In the genomic region with DNA sequence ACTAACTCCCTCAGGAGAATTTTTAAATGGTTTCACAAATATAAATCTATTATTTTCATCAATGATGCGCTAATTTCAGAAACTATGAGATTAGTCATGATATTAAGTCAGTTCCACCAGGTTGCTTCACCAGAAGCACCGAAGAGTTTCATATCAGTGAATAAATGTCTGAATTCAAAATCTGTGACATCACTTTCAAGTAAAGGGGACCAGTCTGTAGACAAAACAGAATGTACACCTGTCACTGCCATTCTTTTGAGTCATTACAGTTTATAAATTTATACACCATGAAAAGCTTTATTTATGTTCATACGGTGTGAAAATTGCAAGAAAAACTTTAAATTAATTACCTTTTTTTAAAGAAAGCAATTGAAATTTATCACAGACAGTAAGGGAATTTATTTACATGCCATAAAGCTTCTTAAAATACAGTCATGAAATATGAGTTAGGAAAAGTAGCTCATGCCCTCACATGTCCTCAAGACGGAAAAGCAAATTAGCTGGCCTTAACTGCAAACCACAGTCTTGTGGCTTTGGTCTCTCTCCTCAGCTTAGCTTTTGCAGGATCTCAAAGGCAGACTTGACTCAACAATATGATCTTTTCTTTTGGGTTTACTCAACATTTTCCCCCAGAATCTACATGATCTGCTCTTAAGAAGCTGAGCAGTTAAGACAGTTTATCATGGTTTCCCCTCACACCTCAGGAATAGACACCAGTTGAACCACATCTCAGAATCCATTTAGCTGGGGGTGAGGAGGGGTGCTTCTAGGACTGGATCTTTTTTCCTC, we compare ENCODE assay signal across 8 cellular contexts.
DNase-seq lines count a peak whose midpoint lies in the region; ATAC-seq and TF ChIP-seq lines count a peak whose summit lies in the region.

No MANE protein-coding gene starts in this region.

- peaks cover 3% of the 10 kb centered on the region for H3K4me1 Mint-ChIP-seq in activated CD4-positive, alpha-beta T cell treated with anti-CD3 and anti-CD28 coated beads, Interleukin-2, amount 10 ng/mL, durations not matched to agents 7 days and 5 days

- DNase-seq in AG20443 (ENCODE audit: low spot score) (peak; percentile 45), SJCRH30 (peak; percentile 49 to 83), ovary (no peak), posterior cingulate gyrus (no peak), DMS153 treated with DMSO at 0.1 percent for 48 hours (lab: John Stamatoyannopoulos, UW; ENCODE audit: unreplicated experiment) (no peak)
- no peak for DNase-seq in activated CD4-positive, alpha-beta T cell treated with anti-CD3 and anti-CD28 coated beads, Interleukin-2, amount 10 ng/mL, durations not matched to agents 7 days and 5 days

- H3K27me3 Mint-ChIP-seq in activated CD4-positive, alpha-beta T cell treated with anti-CD3 and anti-CD28 coated beads, Interleukin-2, amount 10 ng/mL, durations not matched to agents 7 days and 5 days: no peaks in the 10 kb centered on the region

- H3K4me3 Mint-ChIP-seq in activated CD4-positive, alpha-beta T cell treated with anti-CD3 and anti-CD28 coated beads, Interleukin-2, amount 10 ng/mL, durations not matched to agents 7 days and 5 days: no peak overlapping the region

- POLR2A ChIA-PET in activated CD4-positive, alpha-beta T cell treated with anti-CD3 and anti-CD28 coated beads, Interleukin-2, amount 10 ng/mL, durations not matched to agents 7 days and 5 days (lab: Charles Lee): no interaction called here

- TF ChIP-seq POLR2A in ovary (IDR thresholded peaks at IDR 0.05): no peak

- H3K9me3 Mint-ChIP-seq in activated CD4-positive, alpha-beta T cell treated with anti-CD3 and anti-CD28 coated beads, Interleukin-2, amount 10 ng/mL, durations not matched to agents 7 days and 5 days: no peaks in the 10 kb centered on the region

- no peak overlapping the region for H3K27ac Mint-ChIP-seq in activated CD4-positive, alpha-beta T cell treated with anti-CD3 and anti-CD28 coated beads, Interleukin-2, amount 10 ng/mL, durations not matched to agents 7 days and 5 days

- H3K4me3 ChIP-seq in SJCRH30: 0 out of 2 replicates have a peak overlapping the region, but pooled peaks have one; percentile 3
- no peak overlapping the region for H3K4me3 ChIP-seq in ovary

- H3K36me3 Mint-ChIP-seq in activated CD4-positive, alpha-beta T cell treated with anti-CD3 and anti-CD28 coated beads, Interleukin-2, amount 10 ng/mL, durations not matched to agents 7 days and 5 days (ENCODE audit: low read depth): no peaks in the 10 kb centered on the region

- peak overlapping the region; percentile 90 for H3K27ac ChIP-seq in SJCRH30
- H3K27ac ChIP-seq in ovary: no peak overlapping the region

- peak; percentile 78 for ATAC-seq in GM19372 (IDR thresholded peaks at IDR 0.05; ENCODE audit: low read depth, unreplicated experiment)
- ATAC-seq in HG03066 (IDR thresholded peaks at IDR 0.05; ENCODE audit: low read depth, unreplicated experiment): peak; percentile 85

- 63 to 68% (median 64%) methylated on average over 4 of the region's 4 CpGs for WGBS in ovary, 3 donors

- no peaks in the 10 kb centered on the region for H3K9me3 ChIP-seq in SJCRH30 (replicated peaks)
- H3K9me3 ChIP-seq in ovary: no peaks in the 10 kb centered on the region

- H3K36me3 ChIP-seq in SJCRH30 (no peaks in the 10 kb centered on the region), ovary (no peaks in the 10 kb centered on the region)

- intact Hi-C loops in ovary (cut with DNase I): no loop called here
- intact Hi-C loops in posterior cingulate gyrus (cut with DNase I): no loop called here

- CTCF ChIA-PET in activated CD4-positive, alpha-beta T cell treated with anti-CD3 and anti-CD28 coated beads, Interleukin-2, amount 10 ng/mL, durations not matched to agents 7 days and 5 days (lab: Charles Lee): no interaction called here

- TF ChIP-seq CTCF in ovary (IDR thresholded peaks at IDR 0.05): no peak

- TF ChIP-seq EP300 in ovary (IDR thresholded peaks at IDR 0.05): no peak

- H3K4me1 ChIP-seq in SJCRH30 (peaks cover 39% of the 10 kb centered on the region), ovary (ENCODE audit: insufficient read depth) (peaks cover 2% of the 10 kb centered on the region)

- H3K27me3 ChIP-seq in SJCRH30 (no peaks in the 10 kb centered on the region), ovary (no peaks in the 10 kb centered on the region)

Comparison
In these comparisons a context has a peak if more than half of its experiments do, and no peak if none do; other contexts are left out.
1. DNase-seq: peak in AG20443 (single experiment) and SJCRH30 (2 of 2); none in ovary (0 of 5), posterior cingulate gyrus (0 of 10), DMS153 treated with DMSO at 0.1 percent for 48 hours (single experiment) and activated CD4-positive, alpha-beta T cell treated with anti-CD3 and anti-CD28 coated beads, Interleukin-2, amount 10 ng/mL, durations not matched to agents 7 days and 5 days (single experiment).